In the genomic region with DNA sequence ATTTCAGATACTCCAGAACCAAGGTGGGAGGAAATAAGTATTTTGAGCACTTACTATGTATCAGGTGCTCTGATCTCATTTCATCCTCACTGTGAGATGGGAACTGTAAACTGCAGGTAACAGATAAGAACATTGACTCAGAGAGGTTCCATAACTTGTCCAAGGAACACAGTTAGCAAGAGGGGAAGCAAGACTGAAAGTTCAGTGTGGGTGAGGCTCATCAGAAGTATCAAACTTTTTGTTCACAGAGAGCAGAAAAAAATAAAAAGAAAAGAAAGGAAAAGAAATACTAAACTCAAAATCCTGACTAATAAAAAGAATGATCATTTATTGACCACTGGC, we compare ENCODE assay signal across 11 cellular contexts. TPM values are rescaled to one million over a fixed set of nuclear protein-coding genes. Genes with fewer than 3 reads are reported as not detected.
DNase-seq lines count a peak whose midpoint lies in the region; ATAC-seq and TF ChIP-seq lines count a peak whose summit lies in the region.
"Had no signal": no experiment of that assay in that cellular context is flagged by ENCODE, and none has a peak within 500 bp of the region (broad histone marks: within the 10 kb centered on the region; RNA-seq: fewer than 3 reads in every experiment).

No MANE protein-coding gene starts in this region.

- H3K4me1 ChIP-seq in right atrium auricular region: peaks cover 0 to 62% of the 10 kb centered on the region in 2 donors

- H3K27me3 ChIP-seq in right atrium auricular region: no peaks in the 10 kb centered on the region
- H3K27me3 ChIP-seq: cardiac muscle cell had no signal

- peaks cover 35 to 47% of the 10 kb centered on the region in 2 donors for H3K36me3 Mint-ChIP-seq in stimulated activated naive B cell treated with anti-CD40 and anti-IgM and Interleukin-4, amounts not matched to agents 10 μg/mL and 1 μg/mL and 100 μg/mL, for 72 hours

- DNase-seq in RWPE1 (ENCODE audit: low spot score) (no peak), right atrium auricular region (ENCODE audit: low spot score) (no peak), dermis blood vessel endothelial cell (no peak), pons (ENCODE audit: low spot score) (no peak), NCI-H446 (lab: John Stamatoyannopoulos, UW) (no peak)
- DNase-seq in stimulated activated naive B cell treated with anti-CD40 and anti-IgM and Interleukin-4, amounts not matched to agents 10 μg/mL and 1 μg/mL and 100 μg/mL, for 72 hours: no peak
- DNase-seq in activated CD4-positive, CD25-positive, alpha-beta regulatory T cell (lab: John Stamatoyannopoulos, UW): no peak
- DNase-seq: activated CD4-positive, alpha-beta T cell treated with anti-CD3 and anti-CD28 coated beads, Interleukin-2, amount 10 ng/mL, durations not matched to agents 7 days and 5 days; GF-D8 had no signal

- peak overlapping the region; percentile 17 to 32 for H3K4me3 ChIP-seq in right atrium auricular region
- H3K4me3 ChIP-seq: cardiac muscle cell had no signal

- peak overlapping the region; percentile 36 to 61 for H3K4me3 Mint-ChIP-seq in stimulated activated naive B cell treated with anti-CD40 and anti-IgM and Interleukin-4, amounts not matched to agents 10 μg/mL and 1 μg/mL and 100 μg/mL, for 72 hours
- H3K4me3 Mint-ChIP-seq: activated CD4-positive, alpha-beta T cell treated with anti-CD3 and anti-CD28 coated beads, Interleukin-2, amount 10 ng/mL, durations not matched to agents 7 days and 5 days had no signal

- H3K27ac ChIP-seq in RWPE1: peak overlapping the region; percentile 96
- peak overlapping the region; percentile 75 to 76 for H3K27ac ChIP-seq in right atrium auricular region

- H3K36me3 ChIP-seq in right atrium auricular region: no peaks in the 10 kb centered on the region
- H3K36me3 ChIP-seq: cardiac muscle cell had no signal

- peak; percentile 44 for ATAC-seq in GM21528 (IDR thresholded peaks at IDR 0.05; ENCODE audit: low FRiP score, unreplicated experiment)
- peak in 1 of 2 donors; percentile 27 for ATAC-seq in stimulated activated naive B cell treated with anti-CD40 and anti-IgM and Interleukin-4, amounts not matched to agents 10 μg/mL and 1 μg/mL and 100 μg/mL, for 72 hours (replicated peaks)

- CTCF ChIA-PET in RWPE1 (lab: Yijun Ruan, JAX): interaction anchor here (0.7 kb wide), 1 partner anchor 14 kb away, joined by 4 read pairs; no protein-coding TSS in a partner anchor

- POLR2A ChIA-PET in RWPE1 (lab: Yijun Ruan, JAX; ENCODE audit: low non-redundant PET): no interaction called here

- TF ChIP-seq CTCF in RWPE1 (conservative IDR thresholded peaks at IDR 0.05; ENCODE audit: low read depth) (no peak), right atrium auricular region (IDR thresholded peaks at IDR 0.05) (no peak)

- peaks cover under 1 to 1% of the 10 kb centered on the region in 2 donors for H3K9me3 Mint-ChIP-seq in stimulated activated naive B cell treated with anti-CD40 and anti-IgM and Interleukin-4, amounts not matched to agents 10 μg/mL and 1 μg/mL and 100 μg/mL, for 72 hours

- H3K4me1 Mint-ChIP-seq in stimulated activated naive B cell treated with anti-CD40 and anti-IgM and Interleukin-4, amounts not matched to agents 10 μg/mL and 1 μg/mL and 100 μg/mL, for 72 hours: peaks cover 42 to 76% of the 10 kb centered on the region in 2 donors

- no peaks in the 10 kb centered on the region for H3K27me3 Mint-ChIP-seq in stimulated activated naive B cell treated with anti-CD40 and anti-IgM and Interleukin-4, amounts not matched to agents 10 μg/mL and 1 μg/mL and 100 μg/mL, for 72 hours
- H3K27me3 Mint-ChIP-seq: activated CD4-positive, alpha-beta T cell treated with anti-CD3 and anti-CD28 coated beads, Interleukin-2, amount 10 ng/mL, durations not matched to agents 7 days and 5 days had no signal

- no peaks in the 10 kb centered on the region for H3K9me3 ChIP-seq in right atrium auricular region

- peak overlapping the region; percentile 53 for H3K27ac Mint-ChIP-seq in stimulated activated naive B cell treated with anti-CD40 and anti-IgM and Interleukin-4, amounts not matched to agents 10 μg/mL and 1 μg/mL and 100 μg/mL, for 72 hours
- H3K27ac Mint-ChIP-seq: activated CD4-positive, alpha-beta T cell treated with anti-CD3 and anti-CD28 coated beads, Interleukin-2, amount 10 ng/mL, durations not matched to agents 7 days and 5 days had no signal

RNA-seq across cellular contexts. Expression of gene RAB30, which starts 37.1 kb away (rescaled TPM):
- total RNA-seq in right atrium auricular region (10 to 100 TPM; 12.1 to 19.0 TPM), dermis blood vessel endothelial cell (11.2 and 23.1 TPM in 2 replicates)
